In genomic region chr6:155341130-155341828, GRCh38 we compare ENCODE assay signal across 9 cellular contexts. TPM values are rescaled to one million over a fixed set of nuclear protein-coding genes. Genes with fewer than 3 reads are reported as not detected.
DNase-seq lines count a peak whose midpoint lies in the region; ATAC-seq, FAIRE-seq and TF ChIP-seq lines count a peak whose summit lies in the region.
"Had no signal": no experiment of that assay in that cellular context is flagged by ENCODE, and none has a peak within 500 bp of the region (broad histone marks: within the 10 kb centered on the region; RNA-seq: fewer than 3 reads in every experiment).

No MANE protein-coding gene starts in this region.

- peak overlapping the region; percentile 8 for H3K4me3 Mint-ChIP-seq in HFFc6
- H3K4me3 Mint-ChIP-seq in activated CD4-positive, alpha-beta T cell treated with anti-CD3 and anti-CD28 coated beads for 36 hours: no peak overlapping the region

- H3K4me1 Mint-ChIP-seq in HFFc6 (ENCODE audit: low read depth): peaks cover 30% of the 10 kb centered on the region
- H3K4me1 Mint-ChIP-seq in activated CD4-positive, alpha-beta T cell treated with anti-CD3 and anti-CD28 coated beads for 36 hours: peaks cover 21% of the 10 kb centered on the region

- FAIRE-seq in GM18507 (lab: Jason Lieb, UNC): peak; percentile 82

- H3K36me3 Mint-ChIP-seq in HFFc6 (ENCODE audit: low read depth): peaks cover 42% of the 10 kb centered on the region
- peaks cover 15% of the 10 kb centered on the region for H3K36me3 Mint-ChIP-seq in activated CD4-positive, alpha-beta T cell treated with anti-CD3 and anti-CD28 coated beads for 36 hours (ENCODE audit: low read depth)

- peak overlapping the region; percentile 87 for H3K27ac Mint-ChIP-seq in HFFc6
- no peak overlapping the region for H3K27ac Mint-ChIP-seq in activated CD4-positive, alpha-beta T cell treated with anti-CD3 and anti-CD28 coated beads for 36 hours

- CTCF ChIA-PET in activated CD4-positive, alpha-beta T cell treated with anti-CD3 and anti-CD28 coated beads for 36 hours (lab: Charles Lee): interaction anchor here (1.0 to 1.4 kb wide), 2 partner anchors 25 to 26 kb away, joined by 3 to 4 read pairs; no protein-coding TSS in a partner anchor

- TF ChIP-seq CTCF in HFFc6 (IDR thresholded peaks at IDR 0.05): no peak
- no peak for TF ChIP-seq CTCF in GM20000 (IDR thresholded peaks at IDR 0.05; ENCODE audit: extremely low read depth, missing control alignments)

- H3K9me3 Mint-ChIP-seq in HFFc6: peaks cover 38% of the 10 kb centered on the region
- H3K9me3 Mint-ChIP-seq in activated CD4-positive, alpha-beta T cell treated with anti-CD3 and anti-CD28 coated beads for 36 hours (ENCODE audit: low read depth): peaks cover 24% of the 10 kb centered on the region

- POLR2A ChIA-PET in activated CD4-positive, alpha-beta T cell treated with anti-CD3 and anti-CD28 coated beads for 36 hours (lab: Charles Lee): no interaction called here

- peaks cover 1% of the 10 kb centered on the region; the same call in 1 of the 2 replicates for H3K27me3 Mint-ChIP-seq in HFFc6 (ENCODE audit: insufficient read depth)
- no peaks in the 10 kb centered on the region for H3K27me3 Mint-ChIP-seq in activated CD4-positive, alpha-beta T cell treated with anti-CD3 and anti-CD28 coated beads for 36 hours

- ATAC-seq in activated CD4-positive, alpha-beta T cell treated with anti-CD3 and anti-CD28 coated beads for 36 hours: no peak

- DNase-seq in GM18507 (ENCODE audit: extremely low spot score, insufficient read length, low read depth) (no peak), HFFc6 (peak; percentile 89), NCI-H2029 (lab: John Stamatoyannopoulos, UW) (peak; percentile 74), iris pigment epithelial cell (ENCODE audit: low read depth) (peak; percentile 80), GM20000 (ENCODE audit: low spot score) (no peak), medulla oblongata (ENCODE audit: extremely low spot score) (no peak), NCI-H1417 (lab: John Stamatoyannopoulos, UW) (no peak)
- no peak for DNase-seq in activated CD4-positive, alpha-beta T cell treated with anti-CD3 and anti-CD28 coated beads for 36 hours
- DNase-seq: SW 1271 had no signal

- intact Hi-C loops in activated CD4-positive, alpha-beta T cell treated with anti-CD3 and anti-CD28 coated beads for 36 hours (cut with DNase I, micrococcal nuclease): no loop called here

RNA-seq across cellular contexts. Expression of gene TFB1M, which starts 27.0 kb away (rescaled TPM):
- 10 to 100 TPM; 16.7 to 23.0 (median 21.7) TPM for total RNA-seq in HFFc6 (2021; fragmentation: NEBNext Ultra II Directional; extraction: Animal tissue kit (Norgen Biotek cat#: 25700))
- 10 to 100 TPM; 45.5 to 56.4 TPM for total RNA-seq in activated CD4-positive, alpha-beta T cell treated with anti-CD3 and anti-CD28 coated beads for 36 hours

Comparison
In these comparisons a context has a peak if more than half of its experiments do, and no peak if none do; other contexts are left out.
1. DNase-seq: peak in HFFc6 (single experiment), NCI-H2029 (single experiment) and iris pigment epithelial cell (single experiment); none in GM18507 (single experiment), GM20000 (single experiment), activated CD4-positive, alpha-beta T cell treated with anti-CD3 and anti-CD28 coated beads for 36 hours (single experiment), medulla oblongata (single experiment) and NCI-H1417 (0 of 3).